ENCODE assay signal across 27 cellular contexts in genomic region chr11:68260484-68260883, GRCh38. TPM values are rescaled to one million over a fixed set of nuclear protein-coding genes. Genes with fewer than 3 reads are reported as not detected.
DNase-seq lines count a peak whose midpoint lies in the region; ATAC-seq and TF ChIP-seq lines count a peak whose summit lies in the region.
"Had no signal": no experiment of that assay in that cellular context is flagged by ENCODE, and none has a peak within 500 bp of the region (broad histone marks: within the 10 kb centered on the region; RNA-seq: fewer than 3 reads in every experiment).

No MANE protein-coding gene starts in this region.

- ATAC-seq in PC-3 (no peak), body of pancreas (no peak), HG03378 (IDR thresholded peaks at IDR 0.05; ENCODE audit: unreplicated experiment) (no peak), HG03025 (IDR thresholded peaks at IDR 0.05; ENCODE audit: low FRiP score, unreplicated experiment) (no peak), GM18867 (IDR thresholded peaks at IDR 0.05; ENCODE audit: unreplicated experiment) (no peak)
- ATAC-seq: HCT116; lower lobe of right lung; naive thymus-derived CD8-positive, alpha-beta T cell; stimulated activated naive CD8-positive, alpha-beta T cell treated with anti-CD3 and anti-CD28 coated beads, Interleukin-15, Interleukin-2, amounts not matched to agents 100 U/mL and 50 U/mL, for 24 hours had no signal

- peak; percentile 7 for TF ChIP-seq POLR2A in GM18951 (IDR thresholded peaks at IDR 0.05; ENCODE audit: extremely low read depth, insufficient read depth, insufficient read length)
- TF ChIP-seq POLR2A in body of pancreas (IDR thresholded peaks at IDR 0.05): no peak

- H3K4me3 ChIP-seq in PC-3 (ENCODE audit: low read length) (no peak overlapping the region), osteoblast (ENCODE audit: insufficient read depth, low read length) (no peak overlapping the region), body of pancreas (no peak overlapping the region)
- H3K4me3 ChIP-seq: adrenal gland, hepatocyte, lower lobe of right lung, ovary, SK-N-MC, smooth muscle cell, thoracic aorta, vagina had no signal

- intact Hi-C loops in PC-3 (cut with micrococcal nuclease) (no loop called here), body of pancreas (cut with DNase I) (loop anchor here (5.0 kb wide), 1 partner anchor 127 kb away; no protein-coding TSS in a partner anchor)

- BruUV-seq in PC-3 (replicated peaks; lab: Mats Ljungman, UMichigan): TSS peak; percentile 2

- H2AFZ ChIP-seq in PC-3 (ENCODE audit: low read length) (no peak overlapping the region), osteoblast (ENCODE audit: low read length) (no peak overlapping the region)
- H2AFZ ChIP-seq: hepatocyte had no signal

- no peaks in the 10 kb centered on the region for H3K27me3 ChIP-seq in PC-3 (ENCODE audit: low read length)
- H3K27me3 ChIP-seq in osteoblast (ENCODE audit: insufficient read depth, low read length): no peaks in the 10 kb centered on the region
- no peaks in the 10 kb centered on the region for H3K27me3 ChIP-seq in body of pancreas
- H3K27me3 ChIP-seq: adrenal gland, hepatocyte, ovary, vagina had no signal

- H3K9me3 ChIP-seq in PC-3 (ENCODE audit: low read length): no peaks in the 10 kb centered on the region
- H3K9me3 ChIP-seq in osteoblast (ENCODE audit: low read depth, low read length): no peaks in the 10 kb centered on the region
- H3K9me3 ChIP-seq in body of pancreas: no peaks in the 10 kb centered on the region
- H3K9me3 ChIP-seq: adrenal gland, lower lobe of right lung, ovary, thoracic aorta, vagina had no signal

- CTCF ChIA-PET in PC-3 (lab: Charles Lee): no interaction called here

- TF ChIP-seq CTCF in PC-3 (conservative IDR thresholded peaks at IDR 0.05; ENCODE audit: low read depth, low read length) (no peak), osteoblast (IDR thresholded peaks at IDR 0.05; ENCODE audit: extremely low read depth, low read depth, low read length) (no peak), body of pancreas (IDR thresholded peaks at IDR 0.05) (no peak)

- no peak overlapping the region for H3K9ac ChIP-seq in PC-3 (ENCODE audit: low read length)

- no peak overlapping the region for H3K27ac ChIP-seq in PC-3 (ENCODE audit: low read length)
- no peak overlapping the region for H3K27ac ChIP-seq in osteoblast (ENCODE audit: low read depth, low read length)
- no peak overlapping the region for H3K27ac ChIP-seq in body of pancreas
- H3K27ac ChIP-seq: adrenal gland, hepatocyte, lower lobe of right lung, ovary, SK-N-MC, thoracic aorta, vagina had no signal

- no peaks in the 10 kb centered on the region for H3K9me2 ChIP-seq in PC-3 (replicated peaks; ENCODE audit: low read length)

- H4K20me1 ChIP-seq in PC-3 (ENCODE audit: low read length) (no peaks in the 10 kb centered on the region), osteoblast (ENCODE audit: insufficient read depth, low read length) (peaks cover 36% of the 10 kb centered on the region)

- no peak for DNase-seq in PC-3
- DNase-seq in ecto neural progenitor cell (ENCODE audit: low spot score): peak; percentile 28
- DNase-seq in osteoblast (ENCODE audit: insufficient read length, low spot score, missing footprints): peak; percentile 36
- DNase-seq in body of pancreas: no peak
- DNase-seq: activated CD4-positive, alpha-beta T cell treated with anti-CD3 and anti-CD28 coated beads, Interleukin-2, amount 50 U/mL, for 48 hours; activated naive CD4-positive, alpha-beta T cell treated with Interleukin-2 at 50 U/mL for 16 hours; adrenal gland; DMS153; KG1; lower lobe of right lung; naive thymus-derived CD8-positive, alpha-beta T cell; NCI-H1105; NCI-H187; NCI-H510A; ovary; retina; stimulated activated naive CD8-positive, alpha-beta T cell treated with anti-CD3 and anti-CD28 coated beads, Interleukin-15, Interleukin-2, amounts not matched to agents 100 U/mL and 50 U/mL, for 24 hours had no signal

- H3F3A ChIP-seq in PC-3 (ENCODE audit: low read length, unreplicated experiment): no peaks in the 10 kb centered on the region

- POLR2A ChIA-PET in PC-3 (lab: Charles Lee; ENCODE audit: unreplicated experiment): no interaction called here

- WGBS in body of pancreas, 2 donors: 98% methylated on average over 6 of the region's 6 CpGs; no CpG with 5 or more reads in 1 of the 2 donors

- no peaks in the 10 kb centered on the region for H3K79me2 ChIP-seq in PC-3 (ENCODE audit: low read length)
- peaks cover 9% of the 10 kb centered on the region for H3K79me2 ChIP-seq in osteoblast (ENCODE audit: insufficient read depth, low read length)

- H3K4me2 ChIP-seq in PC-3 (ENCODE audit: low read length) (no peak overlapping the region), osteoblast (ENCODE audit: insufficient read depth, low read length) (no peak overlapping the region)
- H3K4me2 ChIP-seq: hepatocyte, smooth muscle cell had no signal

- peaks cover 19% of the 10 kb centered on the region for H3K36me3 ChIP-seq in PC-3 (ENCODE audit: low read depth, low read length)
- peaks cover 49% of the 10 kb centered on the region for H3K36me3 ChIP-seq in osteoblast (ENCODE audit: insufficient read depth, low read length)
- H3K36me3 ChIP-seq in body of pancreas (replicated peaks in 1 of 2; ENCODE audit: insufficient read depth in 1 of 2, low read depth in 2 of 2): peaks cover 0 to 26% of the 10 kb centered on the region in 2 donors
- H3K36me3 ChIP-seq: ovary had no signal

- in situ Hi-C loops in GM18951 (cut with MboI; ENCODE audit: low sequenced_read_pairs, unreplicated experiment): no loop called here

- H3K4me1 ChIP-seq in PC-3 (ENCODE audit: insufficient read depth, low read length) (peaks cover 5% of the 10 kb centered on the region; the same call in 1 of the 2 replicates), osteoblast (ENCODE audit: insufficient read depth, low read length) (peaks cover 19% of the 10 kb centered on the region), body of pancreas (peaks cover 5% of the 10 kb centered on the region)

RNA-seq across cellular contexts. Expression of gene C11orf24, which starts 11.3 kb away (rescaled TPM):
- 74.9 and 75.9 TPM in 2 replicates for total RNA-seq in PC-3 (2014; rRNA removed)
- total RNA-seq in osteoblast: 37.7 and 40.5 TPM in 2 replicates
- total RNA-seq in body of pancreas: 10 to 100 TPM in 1 of 2 donors, 1 to 10 TPM in 1; 8.2 to 14.3 TPM

RNA-seq across cellular contexts. Expression of gene KMT5B, which starts 47.4 kb away (rescaled TPM):
- total RNA-seq in PC-3 (2014; rRNA removed): 17.5 and 19.0 TPM in 2 replicates
- total RNA-seq in osteoblast: 27.1 and 29.8 TPM in 2 replicates
- 10 to 100 TPM; 30.0 to 32.2 TPM for total RNA-seq in body of pancreas

RNA-seq across cellular contexts. Expression of gene LRP5, which starts 51.9 kb away (rescaled TPM):
- total RNA-seq in PC-3 (2014; rRNA removed): 64.3 and 83.5 TPM in 2 replicates
- total RNA-seq in osteoblast: 16.3 and 18.6 TPM in 2 replicates
- total RNA-seq in body of pancreas: 10 to 100 TPM; 43.3 to 63.6 TPM

Comparison
In these comparisons a context has a peak if more than half of its experiments do, and no peak if none do; other contexts are left out.
1. DNase-seq: peak in ecto neural progenitor cell (single experiment) and osteoblast (single experiment); none in PC-3 (single experiment) and body of pancreas (0 of 4).